1 cellular context compared by ENCODE assay signal in the genomic region with DNA sequence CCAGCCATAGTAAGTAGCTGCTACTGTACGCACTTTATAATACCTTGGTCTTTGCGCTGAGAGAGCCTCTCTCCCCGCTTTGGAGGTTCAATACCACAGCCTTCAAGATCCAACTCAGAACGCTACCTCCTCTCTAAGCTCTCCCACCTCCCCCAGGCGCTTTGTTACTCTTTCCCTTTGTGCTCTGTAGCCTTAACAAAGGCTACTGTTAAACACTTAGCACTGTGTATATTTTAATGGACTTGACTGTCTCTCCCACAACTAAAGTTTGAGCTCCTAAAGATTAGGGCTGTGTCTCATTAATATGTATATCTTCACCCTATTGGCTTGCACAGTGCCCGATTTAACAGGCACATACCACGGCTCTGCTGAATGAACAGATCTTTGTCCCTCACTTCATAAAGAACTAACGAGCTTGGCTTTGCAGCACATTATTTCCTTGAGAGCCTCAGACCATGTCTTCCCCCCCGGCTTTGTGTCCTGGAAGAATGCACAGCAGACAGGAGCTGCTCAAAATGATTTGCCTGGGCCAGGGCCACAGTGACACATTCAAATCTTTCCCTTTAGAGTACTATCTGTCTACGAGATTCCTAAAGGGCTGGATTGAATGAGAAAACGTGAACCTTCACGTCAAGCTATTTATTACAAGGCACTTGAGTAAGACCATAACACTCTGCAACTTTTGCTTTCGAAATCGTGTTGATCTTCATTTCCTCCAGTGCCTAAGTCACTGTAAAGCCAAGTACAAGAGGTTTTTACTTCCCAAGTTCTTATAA.
TF ChIP-seq lines count a peak whose summit lies in the region.

No MANE protein-coding gene starts in this region.

TF ChIP-seq in IMR-90, 13 proteins besides CTCF, POLR2A, EP300 and RAD21 (continued from another document):
- TF ChIP-seq, protein P1, sequence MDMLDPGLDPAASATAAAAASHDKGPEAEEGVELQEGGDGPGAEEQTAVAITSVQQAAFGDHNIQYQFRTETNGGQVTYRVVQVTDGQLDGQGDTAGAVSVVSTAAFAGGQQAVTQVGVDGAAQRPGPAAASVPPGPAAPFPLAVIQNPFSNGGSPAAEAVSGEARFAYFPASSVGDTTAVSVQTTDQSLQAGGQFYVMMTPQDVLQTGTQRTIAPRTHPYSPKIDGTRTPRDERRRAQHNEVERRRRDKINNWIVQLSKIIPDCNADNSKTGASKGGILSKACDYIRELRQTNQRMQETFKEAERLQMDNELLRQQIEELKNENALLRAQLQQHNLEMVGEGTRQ (IDR thresholded peaks at IDR 0.05; ENCODE audit: low read depth, low read length): no peak
- no peak for TF ChIP-seq MXI1 (IDR thresholded peaks at IDR 0.05; ENCODE audit: borderline replicate concordance, low read depth, low read length)
- TF ChIP-seq CHD1 (IDR thresholded peaks at IDR 0.05; ENCODE audit: low read depth, low read length): no peak
- TF ChIP-seq, protein P2, sequence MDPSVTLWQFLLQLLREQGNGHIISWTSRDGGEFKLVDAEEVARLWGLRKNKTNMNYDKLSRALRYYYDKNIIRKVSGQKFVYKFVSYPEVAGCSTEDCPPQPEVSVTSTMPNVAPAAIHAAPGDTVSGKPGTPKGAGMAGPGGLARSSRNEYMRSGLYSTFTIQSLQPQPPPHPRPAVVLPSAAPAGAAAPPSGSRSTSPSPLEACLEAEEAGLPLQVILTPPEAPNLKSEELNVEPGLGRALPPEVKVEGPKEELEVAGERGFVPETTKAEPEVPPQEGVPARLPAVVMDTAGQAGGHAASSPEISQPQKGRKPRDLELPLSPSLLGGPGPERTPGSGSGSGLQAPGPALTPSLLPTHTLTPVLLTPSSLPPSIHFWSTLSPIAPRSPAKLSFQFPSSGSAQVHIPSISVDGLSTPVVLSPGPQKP (IDR thresholded peaks at IDR 0.05; ENCODE audit: borderline replicate concordance, low read depth, low read length): no peak
- no peak for TF ChIP-seq MAZ (IDR thresholded peaks at IDR 0.05; ENCODE audit: borderline replicate concordance, low read depth, low read length)
- no peak for TF ChIP-seq CEBPB (IDR thresholded peaks at IDR 0.05; ENCODE audit: low read depth, low read length)
- TF ChIP-seq SMC3 (IDR thresholded peaks at IDR 0.05; ENCODE audit: low read depth, low read length): no peak
- no peak for TF ChIP-seq RFX5 (IDR thresholded peaks at IDR 0.05; ENCODE audit: low read depth, low read length)
- no peak for TF ChIP-seq NFE2L2 (IDR thresholded peaks at IDR 0.05; ENCODE audit: low read depth, low read length)
